Comparison of ENCODE assay signal across 22 cellular contexts in genomic region chr17:29384901-29385300, GRCh38. TPM values are rescaled to one million over a fixed set of nuclear protein-coding genes. Genes with fewer than 3 reads are reported as not detected.
DNase-seq lines count a peak whose midpoint lies in the region; ATAC-seq, FAIRE-seq and TF ChIP-seq lines count a peak whose summit lies in the region.
"Had no signal": no experiment of that assay in that cellular context is flagged by ENCODE, and none has a peak within 500 bp of the region (broad histone marks: within the 10 kb centered on the region; RNA-seq: fewer than 3 reads in every experiment).

No MANE protein-coding gene starts in this region.

- peak; percentile 13 for TF ChIP-seq CTCF in bronchial epithelial cell (IDR thresholded peaks at IDR 0.05; ENCODE audit: insufficient read depth, low read length, severe bottlenecking)

- H3K36me3 ChIP-seq in bronchial epithelial cell (ENCODE audit: control insufficient read depth, insufficient read depth, low read length) = no peaks in the 10 kb centered on the region
- H3K36me3 ChIP-seq: ascending aorta, uterus had no signal

- peak; percentile 18 for DNase-seq in Caki2 (ENCODE audit: low read depth)
- DNase-seq in M059J (ENCODE audit: low read depth) = peak; percentile 56
- DNase-seq in bronchial epithelial cell (ENCODE audit: low read depth) = peak; percentile 81
- DNase-seq in left lobe of liver (ENCODE audit: low spot score) = peak; percentile 18
- DNase-seq in LoVo (ENCODE audit: low spot score) = no peak
- DNase-seq in stimulated activated naive CD8-positive, alpha-beta T cell treated with anti-CD3 and anti-CD28 coated beads, Interleukin-15, Interleukin-2, amounts not matched to agents 100 U/mL and 50 U/mL, for 24 hours = no peak
- no peak for DNase-seq in NCI-H82 treated with DMSO at 0.1 percent for 48 hours (lab: John Stamatoyannopoulos, UW; ENCODE audit: unreplicated experiment)
- DNase-seq in mucosa of gallbladder (ENCODE audit: low spot score) = no peak
- DNase-seq: activated CD4-positive, CD25-positive, alpha-beta regulatory T cell; activated CD8-positive, alpha-beta T cell treated with anti-CD3 and anti-CD28 coated beads for 36 hours; activated naive CD4-positive, alpha-beta T cell treated with anti-CD3 and anti-CD28 coated beads, Interleukin-2, amount 10 ng/mL, durations not matched to agents 7 days and 5 days; activated T-cell treated with anti-CD3 and anti-CD28 coated beads, Interleukin-2, amount 50 U/mL, for 24 hours; CD8-positive, alpha-beta memory T cell; DND-41; foreskin melanocyte; left colon; mucosa of descending colon; NCI-H1417 treated with DMSO at 0.1 percent for 48 hours; NCI-H526 treated with DMSO at 0.1 percent for 48 hours; uterus had no signal

- in situ Hi-C loops in Caki2 (cut with HindIII; ENCODE audit: low pct_unique_long_range_greater_than_20kb, low sequenced_read_pairs) = no loop called here

- H3K27me3 ChIP-seq in bronchial epithelial cell (ENCODE audit: control insufficient read depth, insufficient read depth, low read length) = no peaks in the 10 kb centered on the region
- H3K27me3 ChIP-seq: ascending aorta, uterus had no signal

- ATAC-seq in left lobe of liver = no peak
- ATAC-seq in stimulated activated naive CD8-positive, alpha-beta T cell treated with anti-CD3 and anti-CD28 coated beads, Interleukin-15, Interleukin-2, amounts not matched to agents 100 U/mL and 50 U/mL, for 24 hours = no peak
- ATAC-seq: activated CD8-positive, alpha-beta T cell treated with anti-CD3 and anti-CD28 coated beads for 36 hours; left colon; mucosa of descending colon had no signal

- no peak overlapping the region for H3K4me3 ChIP-seq in bronchial epithelial cell (ENCODE audit: low read depth, low read length)
- H3K4me3 ChIP-seq: ascending aorta, mucosa of descending colon, uterus had no signal

- no peak for FAIRE-seq in bronchial epithelial cell (lab: Jason Lieb, UNC)
- FAIRE-seq: colon had no signal

RNA-seq across cellular contexts. Expression of gene TAOK1, which starts 5.3 kb away (rescaled TPM):
- 13.6 and 14.2 TPM in 2 replicates for total RNA-seq in Caki2 (2014; rRNA removed; shearing (Covaris generic); ENCODE audit: low replicate concordance)
- 17.1 and 27.7 TPM in 2 replicates for total RNA-seq in M059J (2014; rRNA removed; shearing (Covaris generic))
- total RNA-seq in bronchial epithelial cell (32.1 and 42.2 TPM in 2 replicates), left lobe of liver (20.9 TPM), mucosa of gallbladder (62.5 TPM)

Comparison
In these comparisons a context has a peak if more than half of its experiments do, and no peak if none do; other contexts are left out.
1. DNase-seq: peak in Caki2 (single experiment), M059J (single experiment), bronchial epithelial cell (single experiment) and left lobe of liver (single experiment); none in LoVo (single experiment), stimulated activated naive CD8-positive, alpha-beta T cell treated with anti-CD3 and anti-CD28 coated beads, Interleukin-15, Interleukin-2, amounts not matched to agents 100 U/mL and 50 U/mL, for 24 hours (single experiment), NCI-H82 treated with DMSO at 0.1 percent for 48 hours (single experiment) and mucosa of gallbladder (single experiment).